17 cellular contexts compared by ENCODE assay signal in genomic region chr2:86052676-86053075, GRCh38.
"Had no signal": no experiment of that assay in that cellular context is flagged by ENCODE, and none has a peak within 500 bp of the region (broad histone marks: within the 10 kb centered on the region; RNA-seq: fewer than 3 reads in every experiment).

No MANE protein-coding gene starts in this region.

- H3K9me3 Mint-ChIP-seq: brain; central memory CD8-positive, alpha-beta T cell; memory B cell; naive B cell; stimulated activated naive B cell treated with anti-CD40 and anti-IgM and Interleukin-4, amounts not matched to agents 10 μg/mL and 1 μg/mL and 100 μg/mL, for 72 hours; T-helper 1 cell treated with Interleukin-12 subunit alpha and Interleukin-12 subunit beta and Interleukin-4 antibody, amounts not matched to agents 30 μg/mL and 1 μg/mL, for 36 hours had no signal

- H3K4me3 ChIP-seq: coronary artery, mucosa of descending colon, SJSA1, tibial artery, vagina had no signal

- H3K27ac ChIP-seq: coronary artery, neutrophil, SJSA1, tibial artery, vagina had no signal

- H3K36me3 ChIP-seq: neutrophil had no signal

- H3K9me3 ChIP-seq: mucosa of descending colon, neutrophil, SJSA1, tibial artery, vagina had no signal

- H3K27ac Mint-ChIP-seq: activated naive CD8-positive, alpha-beta T cell; brain; memory B cell; stimulated activated naive B cell treated with anti-CD40 and anti-IgM and Interleukin-4, amounts not matched to agents 10 μg/mL and 1 μg/mL and 100 μg/mL, for 72 hours; T-helper 1 cell treated with Interleukin-12 subunit alpha and Interleukin-12 subunit beta and Interleukin-4 antibody, amounts not matched to agents 30 μg/mL and 1 μg/mL, for 36 hours had no signal

- H3K4me1 Mint-ChIP-seq: brain; central memory CD8-positive, alpha-beta T cell; stimulated activated naive B cell treated with anti-CD40 and anti-IgM and Interleukin-4, amounts not matched to agents 10 μg/mL and 1 μg/mL and 100 μg/mL, for 72 hours had no signal

- H3K4me1 ChIP-seq: SJSA1, tibial artery, vagina had no signal

- DNase-seq: activated gamma-delta T cell; anterior cingulate cortex; kidney glomerular epithelial cell; left ventricle myocardium superior; mucosa of descending colon; naive B cell; stimulated activated naive B cell treated with anti-CD40 and anti-IgM and Interleukin-4, amounts not matched to agents 10 μg/mL and 1 μg/mL and 100 μg/mL, for 72 hours; tibial artery had no signal

- H3K4me3 Mint-ChIP-seq: activated naive CD8-positive, alpha-beta T cell; brain; central memory CD8-positive, alpha-beta T cell; memory B cell; naive B cell; stimulated activated naive B cell treated with anti-CD40 and anti-IgM and Interleukin-4, amounts not matched to agents 10 μg/mL and 1 μg/mL and 100 μg/mL, for 72 hours; T-helper 1 cell treated with Interleukin-12 subunit alpha and Interleukin-12 subunit beta and Interleukin-4 antibody, amounts not matched to agents 30 μg/mL and 1 μg/mL, for 36 hours had no signal

- H3K27me3 ChIP-seq: neutrophil, SJSA1, tibial artery, vagina had no signal

- H3K27me3 Mint-ChIP-seq: activated naive CD8-positive, alpha-beta T cell; brain; central memory CD8-positive, alpha-beta T cell; memory B cell; naive B cell; stimulated activated naive B cell treated with anti-CD40 and anti-IgM and Interleukin-4, amounts not matched to agents 10 μg/mL and 1 μg/mL and 100 μg/mL, for 72 hours had no signal
